18 cellular contexts compared by ENCODE assay signal in the genomic region with DNA sequence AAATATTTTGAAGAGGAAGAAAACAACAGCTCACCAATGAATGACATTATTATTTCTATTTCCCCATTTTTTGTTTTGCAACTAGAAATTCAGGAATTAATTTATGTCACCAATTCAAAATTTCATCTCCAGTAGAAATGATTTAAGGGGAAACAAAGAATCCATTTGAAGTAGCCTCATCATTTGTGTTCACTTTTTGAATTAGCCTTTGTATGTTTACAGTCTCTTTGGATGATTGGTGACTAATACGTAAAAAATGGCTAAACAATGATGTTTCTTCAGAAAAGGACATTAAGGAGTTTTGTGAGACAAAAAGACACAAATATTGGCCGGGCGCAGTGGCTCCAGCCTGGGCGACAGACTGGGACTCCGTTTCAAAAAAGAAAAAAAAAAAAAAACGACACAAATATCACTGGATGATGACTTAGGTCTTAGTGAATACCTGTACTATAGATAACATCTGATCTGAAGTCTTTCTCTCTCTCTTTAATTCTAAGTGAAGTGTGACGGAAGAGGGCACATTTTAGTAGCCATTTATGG.
"Had no signal": no experiment of that assay in that cellular context is flagged by ENCODE, and none has a peak within 500 bp of the region (broad histone marks: within the 10 kb centered on the region; RNA-seq: fewer than 3 reads in every experiment).

No MANE protein-coding gene starts in this region.

- H3K4me1 ChIP-seq: esophagus squamous epithelium, foreskin keratinocyte, heart left ventricle, right atrium auricular region, sigmoid colon had no signal

- H3K4me3 ChIP-seq: esophagus squamous epithelium, heart left ventricle, lung, right atrium auricular region, sigmoid colon, skin epidermis, thyroid gland had no signal

- H3K36me3 ChIP-seq: esophagus squamous epithelium, heart left ventricle, neutrophil, right atrium auricular region, sigmoid colon, thyroid gland had no signal

- H3K9me3 ChIP-seq: esophagus squamous epithelium, heart left ventricle, neutrophil, right atrium auricular region, sigmoid colon, thyroid gland had no signal

- DNase-seq: effector memory CD4-positive, alpha-beta T cell; esophagus squamous epithelium; foreskin keratinocyte; heart left ventricle; hippocampal formation; left colon; left ventricle myocardium superior; mesendoderm; naive thymus-derived CD4-positive, alpha-beta T cell; sigmoid colon; stimulated activated CD4-positive, alpha-beta T cell treated with anti-CD3 and anti-CD28 coated beads, Interleukin-12 subunit alpha, Interleukin-12 subunit beta, amount 100 ng/mL, for 4 hours; stimulated activated naive CD4-positive, alpha-beta T cell; thyroid gland had no signal

- H3K36me3 Mint-ChIP-seq: naive thymus-derived CD4-positive, alpha-beta T cell; type B pancreatic cell had no signal

- ATAC-seq: foreskin keratinocyte; heart left ventricle; left colon; left ventricle myocardium superior; naive thymus-derived CD4-positive, alpha-beta T cell had no signal

- H3K4me3 Mint-ChIP-seq: naive thymus-derived CD4-positive, alpha-beta T cell; type B pancreatic cell had no signal

- H3K27me3 ChIP-seq: esophagus squamous epithelium, foreskin keratinocyte, heart left ventricle, neutrophil, right atrium auricular region, sigmoid colon, thyroid gland had no signal

- H3K27ac ChIP-seq: esophagus squamous epithelium, foreskin keratinocyte, heart left ventricle, neutrophil, right atrium auricular region, sigmoid colon, skin epidermis, thyroid gland had no signal

- H3K4me1 Mint-ChIP-seq: naive thymus-derived CD4-positive, alpha-beta T cell had no signal

- H3K9me3 Mint-ChIP-seq: type B pancreatic cell had no signal

- H3K27ac Mint-ChIP-seq: naive thymus-derived CD4-positive, alpha-beta T cell; type B pancreatic cell had no signal
